ENCODE assay signal across 10 cellular contexts in the genomic region with DNA sequence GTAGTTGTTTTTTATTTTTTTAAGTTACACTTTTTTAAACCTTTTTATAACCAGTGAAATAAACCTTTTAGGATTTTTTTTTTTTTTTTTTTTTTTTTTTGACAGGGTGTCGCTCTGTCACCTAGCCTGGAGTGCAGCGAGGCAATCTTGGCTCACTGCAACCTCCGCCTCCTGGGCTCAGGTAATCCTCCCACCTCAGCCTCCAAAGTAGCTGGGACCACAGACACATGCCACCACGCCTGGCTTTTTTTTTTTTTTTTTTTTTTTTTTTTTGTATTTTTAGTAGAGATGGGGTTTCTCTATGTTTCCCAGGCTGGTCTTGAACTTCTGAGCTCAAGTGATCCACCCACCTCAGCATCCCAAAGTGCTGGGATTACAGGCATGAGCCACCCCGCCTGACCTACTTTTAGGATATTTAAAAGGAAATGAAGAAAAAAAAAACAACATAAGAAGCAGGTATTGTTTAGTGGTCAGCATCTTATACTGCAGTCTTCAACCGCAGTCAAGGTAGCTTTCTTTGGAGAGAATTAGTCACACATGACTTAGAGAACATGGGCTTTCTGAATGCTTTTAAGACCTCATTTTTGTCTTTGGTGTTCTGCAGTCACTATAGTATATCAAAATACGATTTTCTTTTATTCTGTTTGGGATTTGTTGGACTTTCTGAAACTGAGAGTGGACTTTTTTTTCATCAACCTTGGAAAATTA. TPM values are rescaled to one million over a fixed set of nuclear protein-coding genes. Genes with fewer than 3 reads are reported as not detected.
DNase-seq lines count a peak whose midpoint lies in the region; ATAC-seq and TF ChIP-seq lines count a peak whose summit lies in the region.
"Had no signal": no experiment of that assay in that cellular context is flagged by ENCODE, and none has a peak within 500 bp of the region (broad histone marks: within the 10 kb centered on the region; RNA-seq: fewer than 3 reads in every experiment).

No MANE protein-coding gene starts in this region.

- H3K9me3 ChIP-seq in osteoblast (ENCODE audit: low read depth, low read length) = no peaks in the 10 kb centered on the region

- H3K36me3 ChIP-seq in GM06990 (ENCODE audit: control insufficient read depth, insufficient read depth, low read length) = peaks cover 2% of the 10 kb centered on the region; the same call in 1 of the 2 replicates
- H3K36me3 ChIP-seq in osteoblast (ENCODE audit: insufficient read depth, low read length) = peaks cover 10% of the 10 kb centered on the region

- no peak for TF ChIP-seq CTCF in GM06990 (IDR thresholded peaks at IDR 0.05; ENCODE audit: insufficient read depth, low read length, poor library complexity, severe bottlenecking)
- no peak for TF ChIP-seq CTCF in NB4 (IDR thresholded peaks at IDR 0.05; ENCODE audit: low read depth, low read length)
- TF ChIP-seq CTCF in coronary artery (IDR thresholded peaks at IDR 0.05) = no peak
- no peak for TF ChIP-seq CTCF in osteoblast (IDR thresholded peaks at IDR 0.05; ENCODE audit: extremely low read depth, low read depth, low read length)

- ATAC-seq in GM19023 (IDR thresholded peaks at IDR 0.05; ENCODE audit: unreplicated experiment) = no peak

- peaks cover 37% of the 10 kb centered on the region for H3K79me2 ChIP-seq in osteoblast (ENCODE audit: insufficient read depth, low read length)

- peaks cover 32% of the 10 kb centered on the region for H3K4me1 ChIP-seq in osteoblast (ENCODE audit: insufficient read depth, low read length)

- DNase-seq in GM06990 (ENCODE audit: extremely low read depth, insufficient read length) (no peak), NB4 (ENCODE audit: low read depth) (no peak), coronary artery (ENCODE audit: low spot score) (no peak), osteoblast (ENCODE audit: insufficient read length, low spot score, missing footprints) (no peak), HuH-7 (ENCODE audit: low spot score) (no peak), NK-92 (lab: John Stamatoyannopoulos, UW; ENCODE audit: unreplicated experiment) (no peak)
- DNase-seq in stimulated activated CD4-positive, alpha-beta T cell treated with anti-CD3 and anti-CD28 coated beads, Interleukin-1b, Interleukin-23, amount 100 ng/mL, for 48 hours = no peak
- DNase-seq: aorta, left cardiac atrium had no signal

- no peak overlapping the region for H2AFZ ChIP-seq in osteoblast (ENCODE audit: low read length)

- peak overlapping the region; percentile 75 for H3K4me3 ChIP-seq in GM06990 (replicated peaks; ENCODE audit: low read depth, low read length)
- H3K4me3 ChIP-seq in NB4 (ENCODE audit: low read depth, low read length) = peak overlapping the region; percentile 90
- H3K4me3 ChIP-seq in coronary artery = peak overlapping the region; percentile 78
- H3K4me3 ChIP-seq in osteoblast (ENCODE audit: insufficient read depth, low read length) = peak overlapping the region; percentile 94

- H3K27ac ChIP-seq in coronary artery (no peak overlapping the region), osteoblast (ENCODE audit: low read depth, low read length) (peak overlapping the region; percentile 95)

- H3K4me2 ChIP-seq in osteoblast (ENCODE audit: insufficient read depth, low read length) = peak overlapping the region; percentile 99

- no peaks in the 10 kb centered on the region for H4K20me1 ChIP-seq in osteoblast (ENCODE audit: insufficient read depth, low read length)

- TF ChIP-seq POLR2A in NB4 (IDR thresholded peaks at IDR 0.05; ENCODE audit: extremely low read depth, insufficient read length) = no peak

- H3K27me3 ChIP-seq in GM06990 (replicated peaks; ENCODE audit: control insufficient read depth, insufficient read depth, low read length) (no peaks in the 10 kb centered on the region), osteoblast (ENCODE audit: insufficient read depth, low read length) (no peaks in the 10 kb centered on the region)

RNA-seq across cellular contexts. Expression of gene POLR1H, which starts 1.6 kb away (rescaled TPM):
- total RNA-seq in osteoblast = 16.8 and 21.4 TPM in 2 replicates

RNA-seq across cellular contexts. Expression of gene PPP1R11, which starts 4.4 kb away (rescaled TPM):
- total RNA-seq in osteoblast = 35.1 TPM in 2 replicates

RNA-seq across cellular contexts. Expression of gene RNF39, which starts 12.9 kb away (rescaled TPM):
- not detected in 2 replicates for total RNA-seq in osteoblast
- total RNA-seq: aorta, left cardiac atrium had no signal

RNA-seq across cellular contexts. Expression of gene TRIM31, which starts 50.3 kb away (rescaled TPM):
- total RNA-seq in osteoblast = not detected in 2 replicates
- total RNA-seq: aorta, left cardiac atrium had no signal
